In genomic region chr1:10065344-10065685, GRCh38 we compare ENCODE assay signal across 12 cellular contexts. TPM values are rescaled to one million over a fixed set of nuclear protein-coding genes. Genes with fewer than 3 reads are reported as not detected.
DNase-seq lines count a peak whose midpoint lies in the region; ATAC-seq and TF ChIP-seq lines count a peak whose summit lies in the region.
"Had no signal": no experiment of that assay in that cellular context is flagged by ENCODE, and none has a peak within 500 bp of the region (broad histone marks: within the 10 kb centered on the region; RNA-seq: fewer than 3 reads in every experiment).

No MANE protein-coding gene starts in this region.

- H3K9me3 Mint-ChIP-seq in H9: no peaks in the 10 kb centered on the region
- no peaks in the 10 kb centered on the region for H3K9me3 Mint-ChIP-seq in stimulated activated effector memory CD8-positive, alpha-beta T cell treated with anti-CD3 and anti-CD28 coated beads, Interleukin-12 subunit alpha, Interleukin-12 subunit beta, amount 100 ng/mL, for 72 hours
- H3K9me3 Mint-ChIP-seq: T-helper 1 cell treated with Interleukin-12 subunit alpha and Interleukin-12 subunit beta and Interleukin-4 antibody, amounts not matched to agents 30 μg/mL and 1 μg/mL, for 36 hours had no signal

- H3K4me3 ChIP-seq in heart left ventricle (no peak overlapping the region), neutrophil (ENCODE audit: low read depth in 1 of 2, low read length in 1 of 2) (no peak overlapping the region)

- H3K23ac ChIP-seq in H9 (ENCODE audit: insufficient read length, low read depth, low read length): no peak overlapping the region

- H3T11ph ChIP-seq in H9 (ENCODE audit: low read length): no peak overlapping the region

- H2BK5ac ChIP-seq in H9 (ENCODE audit: insufficient read length, low read length): no peak overlapping the region

- no peaks in the 10 kb centered on the region for H3K23me2 ChIP-seq in H9 (ENCODE audit: insufficient read length, low read depth, low read length, poor library complexity, severe bottlenecking)

- peak in 3 of 4 donors; percentile 45 to 61 (median 58) for ATAC-seq in heart left ventricle
- ATAC-seq in GM21528 (IDR thresholded peaks at IDR 0.05; ENCODE audit: low FRiP score, unreplicated experiment): no peak
- ATAC-seq in stimulated activated effector memory CD8-positive, alpha-beta T cell treated with anti-CD3 and anti-CD28 coated beads, Interleukin-12 subunit alpha, Interleukin-12 subunit beta, amount 100 ng/mL, for 72 hours: no peak
- ATAC-seq in GM21447 (IDR thresholded peaks at IDR 0.05; ENCODE audit: unreplicated experiment): no peak

- 0 out of 7 replicates have a peak, but pooled peaks cover 0 to 2% (median 0%) of the 10 kb centered on the region in 3 experiments for H3K36me3 Mint-ChIP-seq in H9 (ENCODE audit: insufficient read depth in 1 of 3, low read depth in 3 of 3)
- peaks cover 2% of the 10 kb centered on the region for H3K36me3 Mint-ChIP-seq in stimulated activated effector memory CD8-positive, alpha-beta T cell treated with anti-CD3 and anti-CD28 coated beads, Interleukin-12 subunit alpha, Interleukin-12 subunit beta, amount 100 ng/mL, for 72 hours

- peaks cover 18 to 24% of the 10 kb centered on the region in 2 experiments for H3K4me1 Mint-ChIP-seq in H9
- peaks cover 33% of the 10 kb centered on the region for H3K4me1 Mint-ChIP-seq in stimulated activated effector memory CD8-positive, alpha-beta T cell treated with anti-CD3 and anti-CD28 coated beads, Interleukin-12 subunit alpha, Interleukin-12 subunit beta, amount 100 ng/mL, for 72 hours

- peak overlapping the region; percentile 24; the same call in 1 of the 2 replicates for H3K14ac ChIP-seq in H9 (ENCODE audit: insufficient read depth, low read length)

- TF ChIP-seq CTCF in H9 (conservative IDR thresholded peaks at IDR 0.05) (no peak), heart left ventricle (IDR thresholded peaks at IDR 0.05) (peak in 1 of 12 donors; percentile 8), neutrophil (IDR thresholded peaks at IDR 0.05) (no peak)

- H4K8ac ChIP-seq in H9 (replicated peaks; ENCODE audit: insufficient read length, low read depth, low read length): no peak overlapping the region

- H3K27ac ChIP-seq in H9 (ENCODE audit: insufficient read length, low read depth, low read length) (no peak overlapping the region), heart left ventricle (peak overlapping the region in 10 of 12 donors; percentile 0 to 93 (median 56)), neutrophil (peak overlapping the region; percentile 44)

- no peaks in the 10 kb centered on the region for H3K36me3 ChIP-seq in heart left ventricle
- H3K36me3 ChIP-seq in neutrophil: no peaks in the 10 kb centered on the region
- H3K36me3 ChIP-seq: BE2C had no signal

- DNase-seq in H9: no peak
- peak; percentile 22 for DNase-seq in UCSD-AML1 (lab: John Stamatoyannopoulos, UW; ENCODE audit: unreplicated experiment)
- peak in 3 of 5 donors; percentile 16 to 50 (median 35) for DNase-seq in heart left ventricle
- no peak for DNase-seq in SIG-M5 treated with dmso at 0.1 percent for 504 hours (lab: John Stamatoyannopoulos, UW; ENCODE audit: unreplicated experiment)
- no peak for DNase-seq in stimulated activated effector memory CD8-positive, alpha-beta T cell treated with anti-CD3 and anti-CD28 coated beads, Interleukin-12 subunit alpha, Interleukin-12 subunit beta, amount 100 ng/mL, for 72 hours (ENCODE audit: low spot score in 2 of 2)
- DNase-seq: activated CD8-positive, alpha-beta memory T cell treated with anti-CD3 and anti-CD28 coated beads, Interleukin-2, amount 50 U/mL, for 48 hours; BE2C; NCI-H226 had no signal

- no peaks in the 10 kb centered on the region; the same call in 1 of the 2 replicates for H3K4me1 ChIP-seq in H9 (ENCODE audit: insufficient read depth, low read length)
- H3K4me1 ChIP-seq in heart left ventricle: peaks cover 6 to 65% (median 38%) of the 10 kb centered on the region in 12 donors
- H3K4me1 ChIP-seq in neutrophil (ENCODE audit: control insufficient read depth in 1 of 2, insufficient read depth in 1 of 2, low read depth in 1 of 2, low read length in 1 of 2): peaks cover 24 to 29% of the 10 kb centered on the region in 2 experiments
- H3K4me1 ChIP-seq: BE2C had no signal

- H3K27me3 ChIP-seq in H9 (ENCODE audit: insufficient read depth, low read length) (no peaks in the 10 kb centered on the region), heart left ventricle (no peaks in the 10 kb centered on the region), neutrophil (no peaks in the 10 kb centered on the region)
- H3K27me3 ChIP-seq: BE2C had no signal

- no peak overlapping the region for H4K91ac ChIP-seq in H9 (ENCODE audit: insufficient read length, low read depth, low read length)

- no CpG with 5 or more reads among the region's 7 CpGs for WGBS in H9 (ENCODE audit: extremely low coverage, insufficient read length, low lambda C conversion rate)
- 33 to 46% (median 40%) methylated on average over 7 of the region's 7 CpGs for WGBS in heart left ventricle, 4 donors

- intact Hi-C loops in heart left ventricle (cut with DNase I): loop anchor here in 1 of 10 donors (5.0 kb wide), 1 partner anchor 42 kb away; no protein-coding TSS in a partner anchor

- H2BK120ac ChIP-seq in H9 (ENCODE audit: low read depth, low read length, poor library complexity, severe bottlenecking): no peak overlapping the region

- H2AFZ ChIP-seq in H9 (ENCODE audit: low read length): no peak overlapping the region

- H2AK5ac ChIP-seq in H9 (ENCODE audit: insufficient read length, low read length): no peak overlapping the region

- H3K4me2 ChIP-seq in H9 (ENCODE audit: insufficient read depth, insufficient read length, low read length): no peak overlapping the region

- no peak for TF ChIP-seq POLR2A in heart left ventricle (IDR thresholded peaks at IDR 0.05)

- H2BK15ac ChIP-seq in H9 (ENCODE audit: low read depth, low read length): no peak overlapping the region

- H3K27me3 Mint-ChIP-seq in H9 (ENCODE audit: low read depth): no peaks in the 10 kb centered on the region; the same call in 1 of the 2 replicates

- H3K4me3 Mint-ChIP-seq in H9: no peak overlapping the region
- H3K4me3 Mint-ChIP-seq in stimulated activated effector memory CD8-positive, alpha-beta T cell treated with anti-CD3 and anti-CD28 coated beads, Interleukin-12 subunit alpha, Interleukin-12 subunit beta, amount 100 ng/mL, for 72 hours: no peak overlapping the region
- H3K4me3 Mint-ChIP-seq: T-helper 1 cell treated with Interleukin-12 subunit alpha and Interleukin-12 subunit beta and Interleukin-4 antibody, amounts not matched to agents 30 μg/mL and 1 μg/mL, for 36 hours had no signal

- H3K18ac ChIP-seq in H9 (ENCODE audit: insufficient read length, low read depth, low read length): no peak overlapping the region

- peaks cover 1% of the 10 kb centered on the region; the same call in 1 of the 2 replicates for H3K79me2 ChIP-seq in H9 (ENCODE audit: insufficient read depth, low read length)

- no peak overlapping the region for H3K4ac ChIP-seq in H9 (ENCODE audit: low read depth, low read length)

- H3K9me3 ChIP-seq in H9 (ENCODE audit: control insufficient read depth, low read depth, low read length) (no peaks in the 10 kb centered on the region), heart left ventricle (no peaks in the 10 kb centered on the region), neutrophil (no peaks in the 10 kb centered on the region)
- H3K9me3 ChIP-seq: BE2C had no signal

- H3K56ac ChIP-seq in H9 (ENCODE audit: insufficient read length, low read depth, low read length): no peak overlapping the region

- peak overlapping the region; percentile 6 to 64 (median 26); a peak in 5 of 7 replicates for H3K27ac Mint-ChIP-seq in H9
- H3K27ac Mint-ChIP-seq in stimulated activated effector memory CD8-positive, alpha-beta T cell treated with anti-CD3 and anti-CD28 coated beads, Interleukin-12 subunit alpha, Interleukin-12 subunit beta, amount 100 ng/mL, for 72 hours: no peak overlapping the region
- H3K27ac Mint-ChIP-seq: T-helper 1 cell treated with Interleukin-12 subunit alpha and Interleukin-12 subunit beta and Interleukin-4 antibody, amounts not matched to agents 30 μg/mL and 1 μg/mL, for 36 hours had no signal

- no peak overlapping the region for H2BK12ac ChIP-seq in H9 (ENCODE audit: insufficient read length, low read depth, low read length)

- no peaks in the 10 kb centered on the region for H3K79me1 ChIP-seq in H9 (ENCODE audit: insufficient read depth, low read depth, low read length, poor library complexity, severe bottlenecking)

- H4K5ac ChIP-seq in H9 (ENCODE audit: insufficient read length, low read depth, low read length): no peak overlapping the region

- no peak overlapping the region for H2BK20ac ChIP-seq in H9 (ENCODE audit: low read depth, low read length, poor library complexity, severe bottlenecking)

- H4K20me1 ChIP-seq in H9 (ENCODE audit: control insufficient read depth, insufficient read depth, insufficient read length): no peaks in the 10 kb centered on the region

- no peak overlapping the region for H3K9ac ChIP-seq in H9 (ENCODE audit: extremely low read depth, insufficient read length, low read length)

RNA-seq across cellular contexts. Expression of gene UBE4B, which starts 32.6 kb away (rescaled TPM):
- total RNA-seq in H9 (2021) (66.0 and 67.6 TPM in 2 replicates), heart left ventricle (100 to 1,000 TPM in 1 of 9 donors, 10 to 100 TPM in 8; 50.4 to 132 (median 68.2) TPM)
- 10 to 100 TPM; 18.5 to 32.3 TPM for polyA plus RNA-seq in heart left ventricle

Comparison
In these comparisons a context has a peak if more than half of its experiments do, and no peak if none do; other contexts are left out.
1. DNase-seq: peak in UCSD-AML1 (single experiment) and heart left ventricle (3 of 5); none in H9 (single experiment), SIG-M5 treated with dmso at 0.1 percent for 504 hours (single experiment) and stimulated activated effector memory CD8-positive, alpha-beta T cell treated with anti-CD3 and anti-CD28 coated beads, Interleukin-12 subunit alpha, Interleukin-12 subunit beta, amount 100 ng/mL, for 72 hours (0 of 2).
2. ATAC-seq: peak in heart left ventricle (3 of 4); none in GM21528 (single experiment), stimulated activated effector memory CD8-positive, alpha-beta T cell treated with anti-CD3 and anti-CD28 coated beads, Interleukin-12 subunit alpha, Interleukin-12 subunit beta, amount 100 ng/mL, for 72 hours (single experiment) and GM21447 (single experiment).